In the genomic region with DNA sequence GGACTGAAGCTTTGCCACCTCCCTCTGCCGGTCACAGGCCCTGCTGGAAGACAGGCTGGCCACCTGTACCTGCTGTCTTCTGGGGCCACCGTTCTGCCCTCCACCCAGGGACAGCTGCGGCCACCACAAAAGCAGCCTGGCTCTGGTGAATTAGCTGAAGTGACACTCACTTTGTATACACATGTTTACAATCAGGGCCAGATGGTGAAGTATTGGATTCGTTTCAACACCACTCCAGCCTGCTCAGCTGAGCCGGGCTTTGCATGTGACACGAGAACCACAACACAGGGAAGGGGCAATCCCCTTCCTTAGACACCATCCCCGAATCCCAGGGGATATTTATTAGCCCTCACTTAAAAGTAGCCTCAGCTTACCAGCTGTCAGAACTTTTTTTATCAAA, we compare ENCODE assay signal across 15 cellular contexts.
A peak's percentile ranks its signal among the peaks of the same experiment; 100 is the strongest.
DNase-seq lines count a peak whose midpoint lies in the region; ATAC-seq and TF ChIP-seq lines count a peak whose summit lies in the region.
"Had no signal": no experiment of that assay in that cellular context is flagged by ENCODE, and none has a peak within 500 bp of the region (broad histone marks: within the 10 kb centered on the region; RNA-seq: fewer than 3 reads in every experiment).

No MANE protein-coding gene starts in this region.

- H3K4me1 Mint-ChIP-seq in CD14-positive monocyte (peaks cover 53% of the 10 kb centered on the region), brain (peaks cover 86% of the 10 kb centered on the region)
- H3K4me1 Mint-ChIP-seq: immature natural killer cell had no signal

- H3K27ac Mint-ChIP-seq in CD14-positive monocyte (peak overlapping the region in 3 of 7 donors; percentile 36 to 82 (median 71)), brain (peak overlapping the region; percentile 68 to 94 (median 92))
- H3K27ac Mint-ChIP-seq: activated naive CD8-positive, alpha-beta T cell treated with anti-CD3 and anti-CD28 coated beads for 36 hours; immature natural killer cell had no signal

- H3K4me3 Mint-ChIP-seq in CD14-positive monocyte = peak overlapping the region; percentile 12 to 23
- H3K4me3 Mint-ChIP-seq in brain = peak overlapping the region in 1 of 5 experiments; percentile 37
- H3K4me3 Mint-ChIP-seq: activated naive CD8-positive, alpha-beta T cell treated with anti-CD3 and anti-CD28 coated beads for 36 hours; immature natural killer cell had no signal

- peaks cover 4 to 12% (median 8%) of the 10 kb centered on the region in 3 donors for H3K27me3 Mint-ChIP-seq in CD14-positive monocyte (ENCODE audit: low read depth in 3 of 3)
- H3K27me3 Mint-ChIP-seq in brain = no peaks in the 10 kb centered on the region

- DNase-seq in CD14-positive monocyte (ENCODE audit: low spot score) (no peak), NCI-H128 (lab: John Stamatoyannopoulos, UW; ENCODE audit: unreplicated experiment) (peak; percentile 83), NCI-H446 (lab: John Stamatoyannopoulos, UW) (peak; percentile 18 to 72), glomerular visceral epithelial cell (ENCODE audit: extremely low spot score) (no peak), posterior vena cava (ENCODE audit: low spot score) (no peak)
- DNase-seq: activated CD8-positive, alpha-beta memory T cell treated with anti-CD3 and anti-CD28 coated beads for 24 hours; activated naive CD8-positive, alpha-beta T cell treated with anti-CD3 and anti-CD28 coated beads for 36 hours; immature natural killer cell; stimulated activated CD4-positive, alpha-beta T cell treated with anti-CD3 and anti-CD28 coated beads, Interleukin-4, amount 100 ng/mL, for 1 hour; stimulated activated naive CD4-positive, alpha-beta T cell treated with Interleukin-2 at 50 U/mL for 16 hours; T-helper 9 cell had no signal

- H3K9me3 Mint-ChIP-seq in CD14-positive monocyte (peaks cover 0 to 6% (median 2%) of the 10 kb centered on the region in 7 donors), brain (peaks cover 0 to 7% (median 4%) of the 10 kb centered on the region in 5 experiments)
- H3K9me3 Mint-ChIP-seq: activated naive CD8-positive, alpha-beta T cell treated with anti-CD3 and anti-CD28 coated beads for 36 hours; immature natural killer cell had no signal

- H3K36me3 Mint-ChIP-seq in CD14-positive monocyte = no peaks in the 10 kb centered on the region
- H3K36me3 Mint-ChIP-seq in brain = no peaks in the 10 kb centered on the region
- H3K36me3 Mint-ChIP-seq: activated naive CD8-positive, alpha-beta T cell treated with anti-CD3 and anti-CD28 coated beads for 36 hours; immature natural killer cell had no signal

- intact Hi-C loops in CD14-positive monocyte (cut with micrococcal nuclease) = no loop called here
- intact Hi-C loops in posterior vena cava (cut with DNase I) = no loop called here

- ATAC-seq in GM18861 (IDR thresholded peaks at IDR 0.05; ENCODE audit: unreplicated experiment) (no peak), GM18907 (IDR thresholded peaks at IDR 0.05; ENCODE audit: unreplicated experiment) (no peak)
- ATAC-seq: Panc1 had no signal

- TF ChIP-seq CTCF in CD14-positive monocyte (IDR thresholded peaks at IDR 0.05) = no peak
- TF ChIP-seq CTCF in brain (conservative IDR thresholded peaks at IDR 0.05) = no peak

Comparison
In these comparisons a context has a peak if more than half of its experiments do, and no peak if none do; other contexts are left out.
1. DNase-seq: peak in NCI-H128 (single experiment) and NCI-H446 (2 of 2); none in CD14-positive monocyte (single experiment), glomerular visceral epithelial cell (single experiment) and posterior vena cava (single experiment).